Comparison of ENCODE assay signal across 18 cellular contexts in the genomic region with DNA sequence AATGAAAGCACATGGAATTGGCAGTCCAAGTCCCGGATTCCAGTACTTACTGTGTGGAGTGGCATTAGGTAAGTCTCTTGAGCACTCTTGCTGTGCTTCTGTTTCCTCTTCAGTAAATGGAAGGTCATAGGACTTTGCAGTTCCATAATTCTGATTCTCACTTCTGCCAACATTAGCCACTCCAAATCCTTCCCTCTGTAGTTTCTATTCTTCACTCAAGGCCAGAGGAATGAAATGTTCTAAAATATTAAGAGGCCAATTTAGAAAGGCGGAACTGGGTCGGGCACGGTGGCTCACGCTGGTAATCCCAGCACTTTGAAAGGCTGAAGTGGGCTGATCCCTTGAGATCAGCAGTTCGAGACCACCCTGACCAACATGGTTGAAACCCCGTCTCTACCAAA. TPM values are rescaled to one million over a fixed set of nuclear protein-coding genes. Genes with fewer than 3 reads are reported as not detected.
A peak's percentile ranks its signal among the peaks of the same experiment; 100 is the strongest.
DNase-seq lines count a peak whose midpoint lies in the region; ATAC-seq and TF ChIP-seq lines count a peak whose summit lies in the region.
"Had no signal": no experiment of that assay in that cellular context is flagged by ENCODE, and none has a peak within 500 bp of the region (broad histone marks: within the 10 kb centered on the region; RNA-seq: fewer than 3 reads in every experiment).

No MANE protein-coding gene starts in this region.

- DNase-seq in Ammon's horn (ENCODE audit: low spot score), result peak; percentile 4
- peak; percentile 94 for DNase-seq in MV-4-11 (lab: John Stamatoyannopoulos, UW)
- peak; percentile 3 for DNase-seq in globus pallidus (ENCODE audit: low spot score)
- DNase-seq in osteoblast (ENCODE audit: insufficient read length, low spot score, missing footprints), result no peak
- no peak for DNase-seq in T-cell
- DNase-seq in NCI-H1436 treated with DMSO at 0.1 percent for 48 hours (lab: John Stamatoyannopoulos, UW), result no peak
- DNase-seq: C1 segment of cervical spinal cord, GOT3, NCI-H1092, NCI-H1694, NCI-H345, PC-9 had no signal

- peak overlapping the region; percentile 62 for H3K27ac ChIP-seq in osteoblast (ENCODE audit: low read depth, low read length)
- H3K27ac ChIP-seq: A549, KMS-11, PC-9, SJSA1 had no signal

- H3K27me3 Mint-ChIP-seq in T-cell, result peaks cover 8 to 21% of the 10 kb centered on the region in 2 donors

- no peak overlapping the region for H3K4me3 Mint-ChIP-seq in T-cell

- H3K36me3 Mint-ChIP-seq in T-cell, result no peaks in the 10 kb centered on the region

- no peak for TF ChIP-seq CTCF in osteoblast (IDR thresholded peaks at IDR 0.05; ENCODE audit: extremely low read depth, low read depth, low read length)

- H3K9me3 Mint-ChIP-seq in T-cell, result no peaks in the 10 kb centered on the region

- H3K4me2 ChIP-seq in osteoblast (ENCODE audit: insufficient read depth, low read length), result no peak overlapping the region
- H3K4me2 ChIP-seq: A549, KMS-11, PC-9 had no signal

- no peaks in the 10 kb centered on the region for H4K20me1 ChIP-seq in osteoblast (ENCODE audit: insufficient read depth, low read length)

- H2AFZ ChIP-seq in osteoblast (ENCODE audit: low read length), result no peak overlapping the region
- H2AFZ ChIP-seq: PC-9 had no signal

- no peaks in the 10 kb centered on the region for H3K79me2 ChIP-seq in osteoblast (ENCODE audit: insufficient read depth, low read length)

- H3K4me1 ChIP-seq in osteoblast (ENCODE audit: insufficient read depth, low read length), result peaks cover 5% of the 10 kb centered on the region
- H3K4me1 ChIP-seq: A549, SJSA1 had no signal

- H3K4me1 Mint-ChIP-seq in T-cell, result no peaks in the 10 kb centered on the region

- no peak overlapping the region for H3K27ac Mint-ChIP-seq in T-cell

- H3K36me3 ChIP-seq in osteoblast (ENCODE audit: insufficient read depth, low read length), result no peaks in the 10 kb centered on the region
- H3K36me3 ChIP-seq: SJSA1 had no signal

- ATAC-seq in GM21529 (IDR thresholded peaks at IDR 0.05; ENCODE audit: unreplicated experiment) (no peak), T-cell (replicated peaks in 1 of 4) (no peak), HG03025 (IDR thresholded peaks at IDR 0.05; ENCODE audit: low FRiP score, unreplicated experiment) (no peak)

- H3K4me3 ChIP-seq in osteoblast (ENCODE audit: insufficient read depth, low read length), result no peak overlapping the region
- H3K4me3 ChIP-seq: A549, PC-9, SJSA1 had no signal

- H3K27me3 ChIP-seq in osteoblast (ENCODE audit: insufficient read depth, low read length), result no peaks in the 10 kb centered on the region
- H3K27me3 ChIP-seq: SJSA1 had no signal

- CTCF ChIA-PET in T-cell (lab: Charles Lee), result no interaction called here

- POLR2A ChIA-PET in T-cell (lab: Charles Lee), result no interaction called here

- H3K9me3 ChIP-seq in osteoblast (ENCODE audit: low read depth, low read length), result no peaks in the 10 kb centered on the region
- H3K9me3 ChIP-seq: A549, SJSA1 had no signal

RNA-seq across cellular contexts. Expression of a gene that starts 19.8 kb away (rescaled TPM):
- total RNA-seq in osteoblast (not detected in 2 replicates), T-cell (not detected)
- total RNA-seq: M059J, PC-9, SJSA1 had no signal

RNA-seq across cellular contexts. Expression of a gene that starts 50.1 kb away (rescaled TPM):
- 18.3 and 18.8 TPM in 2 replicates for total RNA-seq in osteoblast
- total RNA-seq in T-cell, result 10 to 100 TPM; 12.7 to 16.9 (median 14.6) TPM

Comparison
In these comparisons a context has a peak if more than half of its experiments do, and no peak if none do; other contexts are left out.
1. DNase-seq: peak in Ammon's horn (single experiment), MV-4-11 (single experiment) and globus pallidus (single experiment); none in osteoblast (single experiment), T-cell (0 of 34) and NCI-H1436 treated with DMSO at 0.1 percent for 48 hours (single experiment).